In the genomic region with DNA sequence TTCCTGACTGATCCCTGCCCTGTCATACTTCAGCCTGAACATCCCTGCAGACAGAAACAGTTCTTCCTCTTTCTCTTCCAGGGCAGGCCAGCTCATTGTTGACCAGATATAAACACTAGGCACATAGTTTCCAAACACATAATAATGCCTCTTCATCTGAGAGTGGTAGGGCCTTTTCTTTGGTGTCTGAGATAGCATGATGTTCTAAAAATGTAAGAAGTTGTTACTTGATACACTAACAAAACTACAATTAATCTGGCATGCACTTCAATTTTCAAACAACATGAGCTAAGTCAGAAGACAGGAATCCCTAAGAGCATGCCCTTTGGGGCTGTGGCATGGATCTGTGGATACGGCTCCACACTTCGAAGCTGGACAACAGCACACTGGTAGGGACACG, we compare ENCODE assay signal across 22 cellular contexts.
DNase-seq lines count a peak whose midpoint lies in the region; ATAC-seq and TF ChIP-seq lines count a peak whose summit lies in the region.
"Had no signal": no experiment of that assay in that cellular context is flagged by ENCODE, and none has a peak within 500 bp of the region (broad histone marks: within the 10 kb centered on the region; RNA-seq: fewer than 3 reads in every experiment).

No MANE protein-coding gene starts in this region.

- TF ChIP-seq CTCF in AG04449 (IDR thresholded peaks at IDR 0.05; ENCODE audit: insufficient read depth, low read length, missing control alignments) (no peak), gastrocnemius medialis (IDR thresholded peaks at IDR 0.05 in 4 of 5, conservative IDR thresholded peaks at IDR 0.05 in 1 of 5) (no peak)

- TF ChIP-seq POLR2A in gastrocnemius medialis (IDR thresholded peaks at IDR 0.05): no peak

- DNase-seq in AG04449 (ENCODE audit: low read depth, low spot score) (peak; percentile 10), HCEC 1CT (peak; percentile 41), medulla oblongata (ENCODE audit: extremely low spot score) (peak; percentile 43), middle frontal gyrus (ENCODE audit: extremely low spot score, low spot score) (no peak), gastrocnemius medialis (no peak)
- DNase-seq in activated effector memory CD4-positive, alpha-beta T cell treated with Interleukin-2 at 50 U/mL for 16 hours: no peak
- DNase-seq: activated gamma-delta T cell; CD4-positive, alpha-beta memory T cell; cerebellar nuclear complex; effector memory CD4-positive, alpha-beta T cell; Kasumi-1; kidney; naive thymus-derived CD4-positive, alpha-beta T cell; NCI-H1105; NCI-H510A treated with DMSO at 0.1 percent for 48 hours; posterior cingulate gyrus; SHP77 treated with DMSO at 0.1 percent for 48 hours; stimulated activated CD4-positive, alpha-beta T cell treated with anti-CD3 and anti-CD28 coated beads, Interleukin-1b, Interleukin-23, amount 100 ng/mL, for 48 hours; stimulated activated naive CD8-positive, alpha-beta T cell treated with anti-CD3 and anti-CD28 coated beads, Interleukin-15, Interleukin-2, amounts not matched to agents 100 U/mL and 50 U/mL, for 24 hours had no signal

- no peaks in the 10 kb centered on the region for H3K36me3 ChIP-seq in gastrocnemius medialis

- no peaks in the 10 kb centered on the region for H3K27me3 ChIP-seq in gastrocnemius medialis

- in situ Hi-C loops in gastrocnemius medialis (cut with MboI; ENCODE audit: low sequenced_read_pairs in 4 of 4): no loop called here

- peaks cover 10 to 17% of the 10 kb centered on the region in 2 donors for H3K4me1 ChIP-seq in gastrocnemius medialis

- H3K9me3 ChIP-seq in gastrocnemius medialis: no peaks in the 10 kb centered on the region

- intact Hi-C loops in gastrocnemius medialis (cut with DNase I; ENCODE audit: low total_unique reads): no loop called here

- CTCF ChIA-PET in AG04449 (lab: Yijun Ruan, JAX): no interaction called here

- H3K27ac ChIP-seq in cingulate gyrus (ENCODE audit: low read depth, low read length): peak overlapping the region; percentile 11
- H3K27ac ChIP-seq in gastrocnemius medialis: peak overlapping the region in 1 of 4 donors; percentile 32
- H3K27ac ChIP-seq: VCaP had no signal

- H3K4me3 ChIP-seq in AG04449 (ENCODE audit: low read depth, low read length) (no peak overlapping the region), gastrocnemius medialis (no peak overlapping the region)

- POLR2A ChIA-PET in AG04449 (lab: Yijun Ruan, JAX): no interaction called here

- ATAC-seq in GM18502 (IDR thresholded peaks at IDR 0.05; ENCODE audit: poor library complexity, unreplicated experiment) (no peak), gastrocnemius medialis (no peak)
- ATAC-seq: naive thymus-derived CD4-positive, alpha-beta T cell; stimulated activated naive CD8-positive, alpha-beta T cell treated with anti-CD3 and anti-CD28 coated beads, Interleukin-15, Interleukin-2, amounts not matched to agents 100 U/mL and 50 U/mL, for 24 hours had no signal

Comparison
In these comparisons a context has a peak if more than half of its experiments do, and no peak if none do; other contexts are left out.
1. DNase-seq: peak in AG04449 (single experiment), HCEC 1CT (single experiment) and medulla oblongata (single experiment); none in middle frontal gyrus (single experiment), activated effector memory CD4-positive, alpha-beta T cell treated with Interleukin-2 at 50 U/mL for 16 hours (single experiment) and gastrocnemius medialis (0 of 2).